8 cellular contexts compared by ENCODE assay signal in genomic region chr1:39214021-39214713, GRCh38. TPM values are rescaled to one million over a fixed set of nuclear protein-coding genes. Genes with fewer than 3 reads are reported as not detected.
DNase-seq lines count a peak whose midpoint lies in the region; ATAC-seq and TF ChIP-seq lines count a peak whose summit lies in the region.

No MANE protein-coding gene starts in this region.

- H3K4me3 ChIP-seq in left ventricle myocardium inferior = peak overlapping the region; percentile 59
- no peak overlapping the region for H3K4me3 ChIP-seq in retinal pigment epithelial cell (ENCODE audit: low read length)

- no peak overlapping the region for H3K9ac ChIP-seq in H9 (ENCODE audit: extremely low read depth, insufficient read length, low read length)

- no peak for ATAC-seq in HG03521 (IDR thresholded peaks at IDR 0.05; ENCODE audit: unreplicated experiment)
- ATAC-seq in GM19397 (IDR thresholded peaks at IDR 0.05; ENCODE audit: unreplicated experiment) = no peak

- H4K8ac ChIP-seq in H9 (replicated peaks; ENCODE audit: insufficient read length, low read depth, low read length) = no peak overlapping the region

- no peaks in the 10 kb centered on the region for H3K23me2 ChIP-seq in H9 (ENCODE audit: insufficient read length, low read depth, low read length, poor library complexity, severe bottlenecking)

- H3K27me3 ChIP-seq in H9 (ENCODE audit: insufficient read depth, low read length) (no peaks in the 10 kb centered on the region), left ventricle myocardium inferior (ENCODE audit: low read depth) (no peaks in the 10 kb centered on the region)

- no peak overlapping the region for H2BK120ac ChIP-seq in H9 (ENCODE audit: low read depth, low read length, poor library complexity, severe bottlenecking)

- H4K91ac ChIP-seq in H9 (ENCODE audit: insufficient read length, low read depth, low read length) = no peak overlapping the region

- no peaks in the 10 kb centered on the region for H3K36me3 ChIP-seq in left ventricle myocardium inferior

- no peak overlapping the region for H3K23ac ChIP-seq in H9 (ENCODE audit: insufficient read length, low read depth, low read length)

- no peak overlapping the region for H3K18ac ChIP-seq in H9 (ENCODE audit: insufficient read length, low read depth, low read length)

- no peak overlapping the region for H3K4me2 ChIP-seq in H9 (ENCODE audit: insufficient read depth, insufficient read length, low read length)

- H3K14ac ChIP-seq in H9 (ENCODE audit: insufficient read depth, low read length) = no peak overlapping the region

- H3K36me3 Mint-ChIP-seq in H9 (ENCODE audit: insufficient read depth in 1 of 3, low read depth in 3 of 3) = no peaks in the 10 kb centered on the region
- H3K36me3 Mint-ChIP-seq in activated T-helper 1 cell treated with anti-CD3 and anti-CD28 coated beads, Interleukin-12 subunit alpha, Interleukin-12 subunit beta, Interleukin-2, Interleukin-4 antibody, amounts not matched to agents 30 ng/mL and 10 ng/mL and 1 ng/mL, durations not matched to agents 14 hours and 24 hours and 36 hours (ENCODE audit: low read depth) = peaks cover 24% of the 10 kb centered on the region

- H3K9me3 Mint-ChIP-seq in H9 = no peaks in the 10 kb centered on the region
- H3K9me3 Mint-ChIP-seq in activated T-helper 1 cell treated with anti-CD3 and anti-CD28 coated beads, Interleukin-12 subunit alpha, Interleukin-12 subunit beta, Interleukin-2, Interleukin-4 antibody, amounts not matched to agents 30 ng/mL and 10 ng/mL and 1 ng/mL, durations not matched to agents 14 hours and 24 hours and 36 hours = peaks cover 6% of the 10 kb centered on the region

- no peaks in the 10 kb centered on the region for H3K9me3 ChIP-seq in H9 (ENCODE audit: control insufficient read depth, low read depth, low read length)
- H3K9me3 ChIP-seq in left ventricle myocardium inferior (replicated peaks) = no peaks in the 10 kb centered on the region

- H2AK5ac ChIP-seq in H9 (ENCODE audit: insufficient read length, low read length) = no peak overlapping the region

- H3K4me1 ChIP-seq in H9 (ENCODE audit: insufficient read depth, low read length) = peaks cover 20% of the 10 kb centered on the region; the same call in 1 of the 2 replicates
- peaks cover 82% of the 10 kb centered on the region for H3K4me1 ChIP-seq in left ventricle myocardium inferior

- H3K27ac ChIP-seq in H9 (ENCODE audit: insufficient read length, low read depth, low read length) = no peak overlapping the region
- peak overlapping the region; percentile 84 for H3K27ac ChIP-seq in left ventricle myocardium inferior (replicated peaks)

- H3K79me1 ChIP-seq in H9 (ENCODE audit: insufficient read depth, low read depth, low read length, poor library complexity, severe bottlenecking) = peaks cover 6% of the 10 kb centered on the region

- no peaks in the 10 kb centered on the region for H4K20me1 ChIP-seq in H9 (ENCODE audit: control insufficient read depth, insufficient read depth, insufficient read length)

- H3K4me1 Mint-ChIP-seq in H9 = peaks cover 34 to 38% of the 10 kb centered on the region in 2 experiments
- H3K4me1 Mint-ChIP-seq in activated T-helper 1 cell treated with anti-CD3 and anti-CD28 coated beads, Interleukin-12 subunit alpha, Interleukin-12 subunit beta, Interleukin-2, Interleukin-4 antibody, amounts not matched to agents 30 ng/mL and 10 ng/mL and 1 ng/mL, durations not matched to agents 14 hours and 24 hours and 36 hours (ENCODE audit: low read depth) = peaks cover 53% of the 10 kb centered on the region

- no peak overlapping the region for H2BK20ac ChIP-seq in H9 (ENCODE audit: low read depth, low read length, poor library complexity, severe bottlenecking)

- H4K5ac ChIP-seq in H9 (ENCODE audit: insufficient read length, low read depth, low read length) = no peak overlapping the region

- WGBS in H9 (ENCODE audit: extremely low coverage, insufficient read length, low lambda C conversion rate) = no CpG with 5 or more reads among the region's 7 CpGs

- no peak overlapping the region for H3K4ac ChIP-seq in H9 (ENCODE audit: low read depth, low read length)

- DNase-seq in H9 (no peak), left ventricle myocardium inferior (peak; percentile 39), retinal pigment epithelial cell (ENCODE audit: low read depth) (peak; percentile 72), NCI-H1694 treated with DMSO at 0.1 percent for 48 hours (lab: John Stamatoyannopoulos, UW) (no peak), NCI-H146 treated with DMSO at 0.1 percent for 48 hours (lab: John Stamatoyannopoulos, UW; ENCODE audit: unreplicated experiment) (no peak)
- DNase-seq in activated T-helper 1 cell treated with anti-CD3 and anti-CD28 coated beads, Interleukin-12 subunit alpha, Interleukin-12 subunit beta, Interleukin-2, Interleukin-4 antibody, amounts not matched to agents 30 ng/mL and 10 ng/mL and 1 ng/mL, durations not matched to agents 14 hours and 24 hours and 36 hours (ENCODE audit: low spot score) = no peak

- H2BK15ac ChIP-seq in H9 (ENCODE audit: low read depth, low read length) = no peak overlapping the region

- no peak for TF ChIP-seq CTCF in H9 (conservative IDR thresholded peaks at IDR 0.05)
- TF ChIP-seq CTCF in left ventricle myocardium inferior (IDR thresholded peaks at IDR 0.05; ENCODE audit: borderline replicate concordance) = no peak
- no peak for TF ChIP-seq CTCF in retinal pigment epithelial cell (conservative IDR thresholded peaks at IDR 0.05; ENCODE audit: low read depth, low read length)

- no peak overlapping the region for H2AFZ ChIP-seq in H9 (ENCODE audit: low read length)

- intact Hi-C loops in activated T-helper 1 cell treated with anti-CD3 and anti-CD28 coated beads, Interleukin-12 subunit alpha, Interleukin-12 subunit beta, Interleukin-2, Interleukin-4 antibody, amounts not matched to agents 30 ng/mL and 10 ng/mL and 1 ng/mL, durations not matched to agents 14 hours and 24 hours and 36 hours (cut with micrococcal nuclease) = no loop called here
- intact Hi-C loops in left ventricle myocardium inferior (cut with micrococcal nuclease) = no loop called here

- H3T11ph ChIP-seq in H9 (ENCODE audit: low read length) = no peak overlapping the region

- no peak overlapping the region for H2BK12ac ChIP-seq in H9 (ENCODE audit: insufficient read length, low read depth, low read length)

- H3K27me3 Mint-ChIP-seq in H9 (ENCODE audit: low read depth) = no peaks in the 10 kb centered on the region
- H3K27me3 Mint-ChIP-seq in activated T-helper 1 cell treated with anti-CD3 and anti-CD28 coated beads, Interleukin-12 subunit alpha, Interleukin-12 subunit beta, Interleukin-2, Interleukin-4 antibody, amounts not matched to agents 30 ng/mL and 10 ng/mL and 1 ng/mL, durations not matched to agents 14 hours and 24 hours and 36 hours (ENCODE audit: insufficient read depth) = no peaks in the 10 kb centered on the region

- peaks cover 25% of the 10 kb centered on the region; the same call in 1 of the 2 replicates for H3K79me2 ChIP-seq in H9 (ENCODE audit: insufficient read depth, low read length)

- H2BK5ac ChIP-seq in H9 (ENCODE audit: insufficient read length, low read length) = no peak overlapping the region

- H3K4me3 Mint-ChIP-seq in H9 = no peak overlapping the region
- H3K4me3 Mint-ChIP-seq in activated T-helper 1 cell treated with anti-CD3 and anti-CD28 coated beads, Interleukin-12 subunit alpha, Interleukin-12 subunit beta, Interleukin-2, Interleukin-4 antibody, amounts not matched to agents 30 ng/mL and 10 ng/mL and 1 ng/mL, durations not matched to agents 14 hours and 24 hours and 36 hours = peak overlapping the region; percentile 86

- H3K56ac ChIP-seq in H9 (ENCODE audit: insufficient read length, low read depth, low read length) = no peak overlapping the region

- peak overlapping the region; percentile 50 to 80 (median 74); a peak in 4 of 7 replicates for H3K27ac Mint-ChIP-seq in H9
- H3K27ac Mint-ChIP-seq in activated T-helper 1 cell treated with anti-CD3 and anti-CD28 coated beads, Interleukin-12 subunit alpha, Interleukin-12 subunit beta, Interleukin-2, Interleukin-4 antibody, amounts not matched to agents 30 ng/mL and 10 ng/mL and 1 ng/mL, durations not matched to agents 14 hours and 24 hours and 36 hours = peak overlapping the region; percentile 91

RNA-seq across cellular contexts. Expression of gene MACF1, which starts 9.7 kb away (rescaled TPM):
- total RNA-seq in H9 (2021) (172 and 190 TPM in 2 replicates), left ventricle myocardium inferior (181 TPM)
- total RNA-seq in activated T-helper 1 cell treated with anti-CD3 and anti-CD28 coated beads, Interleukin-12 subunit alpha, Interleukin-12 subunit beta, Interleukin-2, Interleukin-4 antibody, amounts not matched to agents 30 ng/mL and 10 ng/mL and 1 ng/mL, durations not matched to agents 14 hours and 24 hours and 36 hours = 224 and 226 TPM in 2 replicates

Comparison
In these comparisons a context has a peak if more than half of its experiments do, and no peak if none do; other contexts are left out.
1. DNase-seq: peak in left ventricle myocardium inferior (single experiment) and retinal pigment epithelial cell (single experiment); none in H9 (single experiment), activated T-helper 1 cell treated with anti-CD3 and anti-CD28 coated beads, Interleukin-12 subunit alpha, Interleukin-12 subunit beta, Interleukin-2, Interleukin-4 antibody, amounts not matched to agents 30 ng/mL and 10 ng/mL and 1 ng/mL, durations not matched to agents 14 hours and 24 hours and 36 hours (single experiment), NCI-H1694 treated with DMSO at 0.1 percent for 48 hours (single experiment) and NCI-H146 treated with DMSO at 0.1 percent for 48 hours (single experiment).